Comparison of ENCODE assay signal across 4 cellular contexts in the genomic region with DNA sequence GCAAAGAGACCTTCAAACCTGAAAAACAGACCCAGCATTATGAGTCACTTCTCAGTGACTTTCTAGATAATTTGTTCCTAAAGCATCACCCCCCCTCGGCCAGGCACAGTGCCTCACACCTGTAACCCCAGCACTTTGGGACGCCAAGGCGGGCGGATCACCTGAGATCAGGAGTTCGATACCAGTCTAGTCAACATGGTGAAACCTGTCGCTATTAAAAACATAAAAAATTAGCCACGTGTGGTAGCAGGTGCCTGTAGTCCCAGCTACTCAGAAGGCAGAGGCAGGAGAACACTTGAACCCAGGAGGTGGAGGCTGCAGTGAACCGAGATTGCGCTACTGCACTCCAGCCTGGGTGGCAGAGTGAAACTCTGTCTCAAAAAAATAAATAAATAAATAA.
"Had no signal": no experiment of that assay in that cellular context is flagged by ENCODE, and none has a peak within 500 bp of the region (broad histone marks: within the 10 kb centered on the region; RNA-seq: fewer than 3 reads in every experiment).

No MANE protein-coding gene starts in this region.

- ATAC-seq: HepG2, K562 had no signal

- H3K4me3 ChIP-seq: K562 had no signal

- H3K27ac ChIP-seq: HL-60, KMS-11 had no signal
